ENCODE assay signal across 7 cellular contexts in genomic region chr19:24075530-24075929, GRCh38. TPM values are rescaled to one million over a fixed set of nuclear protein-coding genes. Genes with fewer than 3 reads are reported as not detected.
DNase-seq lines count a peak whose midpoint lies in the region; ATAC-seq and TF ChIP-seq lines count a peak whose summit lies in the region.
"Not testable (repeated sequence)": the region's sequence is repeated elsewhere in the genome, so short reads cannot be mapped to it uniquely, and the experiment has no call there.

No MANE protein-coding gene starts in this region.

- peaks cover 52% of the 10 kb centered on the region for H3K36me3 ChIP-seq in HUES64 (ENCODE audit: insufficient read depth, low read length)

- peak overlapping the region; percentile 47 for H3K4me3 Mint-ChIP-seq in WTC11
- peak overlapping the region; percentile 21 for H3K4me3 Mint-ChIP-seq in endothelial cell (ENCODE audit: unreplicated experiment)
- H3K4me3 Mint-ChIP-seq in natural killer cell treated with Interleukin-12 subunit alpha and Interleukin-12 subunit beta and Interleukin-15 and Interleukin-18, amount 100 ng/mL, for 72 hours; type B pancreatic cell: not testable (repeated sequence)

- POLR2A ChIA-PET in WTC11 (lab: Charles Lee): not testable (repeated sequence)

- CTCF ChIA-PET in WTC11 (lab: Charles Lee): not testable (repeated sequence)

- H3K4me1 Mint-ChIP-seq in WTC11: peaks cover 63% of the 10 kb centered on the region
- H3K4me1 Mint-ChIP-seq in endothelial cell (ENCODE audit: unreplicated experiment): not testable (repeated sequence)
- peaks cover 29 to 37% of the 10 kb centered on the region in 2 donors for H3K4me1 Mint-ChIP-seq in natural killer cell treated with Interleukin-12 subunit alpha and Interleukin-12 subunit beta and Interleukin-15 and Interleukin-18, amount 100 ng/mL, for 72 hours (ENCODE audit: low read depth in 2 of 2)
- peaks cover 13% of the 10 kb centered on the region for H3K4me1 Mint-ChIP-seq in type B pancreatic cell (ENCODE audit: unreplicated experiment)

- H3K9me3 ChIP-seq in HUES64 (ENCODE audit: insufficient read depth, low read depth, low read length): peaks cover 20% of the 10 kb centered on the region

- peaks cover 77% of the 10 kb centered on the region for H3K36me3 Mint-ChIP-seq in WTC11
- H3K36me3 Mint-ChIP-seq in endothelial cell (ENCODE audit: low read depth, unreplicated experiment): peaks cover 58% of the 10 kb centered on the region
- peaks cover 32% of the 10 kb centered on the region for H3K36me3 Mint-ChIP-seq in natural killer cell treated with Interleukin-12 subunit alpha and Interleukin-12 subunit beta and Interleukin-15 and Interleukin-18, amount 100 ng/mL, for 72 hours
- H3K36me3 Mint-ChIP-seq in type B pancreatic cell: peaks cover 63% of the 10 kb centered on the region

- peak overlapping the region; percentile 78; the same call in 1 of the 2 replicates for H3K27ac ChIP-seq in HUES64 (ENCODE audit: low read depth, low read length)

- WGBS in HUES64: 86% methylated on average over 4 of the region's 4 CpGs

- not testable (repeated sequence) for ATAC-seq in WTC11; natural killer cell treated with Interleukin-12 subunit alpha and Interleukin-12 subunit beta and Interleukin-15 and Interleukin-18, amount 100 ng/mL, for 72 hours

- peaks cover 52% of the 10 kb centered on the region for H3K9me3 Mint-ChIP-seq in WTC11
- H3K9me3 Mint-ChIP-seq in endothelial cell (ENCODE audit: unreplicated experiment): peaks cover 15% of the 10 kb centered on the region
- not testable (repeated sequence) for H3K9me3 Mint-ChIP-seq in natural killer cell treated with Interleukin-12 subunit alpha and Interleukin-12 subunit beta and Interleukin-15 and Interleukin-18, amount 100 ng/mL, for 72 hours
- H3K9me3 Mint-ChIP-seq in type B pancreatic cell: peaks cover 16% of the 10 kb centered on the region

- H3K4me1 ChIP-seq in HUES64 (ENCODE audit: insufficient read depth, low read length): peaks cover 43% of the 10 kb centered on the region

- H3K9ac ChIP-seq in HUES64 (ENCODE audit: low read depth, low read length): not testable (repeated sequence)

- DNase-seq in ELF-1 (ENCODE audit: low read depth, low spot score) (peak; percentile 42), WTC11 (ENCODE audit: low spot score) (peak; percentile 35), iPS DF 19.7 (ENCODE audit: low read depth, low spot score) (peak; percentile 45)
- not testable (repeated sequence) for DNase-seq in endothelial cell (ENCODE audit: low spot score); natural killer cell treated with Interleukin-12 subunit alpha and Interleukin-12 subunit beta and Interleukin-15 and Interleukin-18, amount 100 ng/mL, for 72 hours (ENCODE audit: low spot score); type B pancreatic cell (ENCODE audit: extremely low spot score, unreplicated experiment)

- not testable (repeated sequence) for H3K27me3 ChIP-seq in HUES64 (ENCODE audit: insufficient read depth, low read length)

- H3K27ac Mint-ChIP-seq in WTC11 (peak overlapping the region; percentile 89), type B pancreatic cell (peak overlapping the region; percentile 67)
- H3K27ac Mint-ChIP-seq in endothelial cell (ENCODE audit: unreplicated experiment): not testable (repeated sequence)
- H3K27ac Mint-ChIP-seq in natural killer cell treated with Interleukin-12 subunit alpha and Interleukin-12 subunit beta and Interleukin-15 and Interleukin-18, amount 100 ng/mL, for 72 hours: peak overlapping the region; percentile 70 to 89

- H3K27me3 Mint-ChIP-seq in WTC11 (ENCODE audit: low read depth); endothelial cell (ENCODE audit: unreplicated experiment); natural killer cell treated with Interleukin-12 subunit alpha and Interleukin-12 subunit beta and Interleukin-15 and Interleukin-18, amount 100 ng/mL, for 72 hours; type B pancreatic cell: not testable (repeated sequence)

- H3K4me3 ChIP-seq in HUES64 (ENCODE audit: low read length): not testable (repeated sequence)

- not testable (repeated sequence) for TF ChIP-seq CTCF in WTC11 (IDR thresholded peaks at IDR 0.05); endothelial cell (IDR thresholded peaks at IDR 0.05; ENCODE audit: unreplicated experiment); type B pancreatic cell (conservative IDR thresholded peaks at IDR 0.05)

TF ChIP-seq in WTC11, 78 proteins besides CTCF, POLR2A, EP300 and RAD21:
- TF ChIP-seq, protein P1, sequence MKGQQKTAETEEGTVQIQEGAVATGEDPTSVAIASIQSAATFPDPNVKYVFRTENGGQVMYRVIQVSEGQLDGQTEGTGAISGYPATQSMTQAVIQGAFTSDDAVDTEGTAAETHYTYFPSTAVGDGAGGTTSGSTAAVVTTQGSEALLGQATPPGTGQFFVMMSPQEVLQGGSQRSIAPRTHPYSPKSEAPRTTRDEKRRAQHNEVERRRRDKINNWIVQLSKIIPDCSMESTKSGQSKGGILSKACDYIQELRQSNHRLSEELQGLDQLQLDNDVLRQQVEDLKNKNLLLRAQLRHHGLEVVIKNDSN (CRISPR knock-in tag; IDR thresholded peaks at IDR 0.05): 0 out of 2 replicates have a peak, but pooled peaks have one; percentile 13
- TF ChIP-seq USF2 (CRISPR knock-in tag; IDR thresholded peaks at IDR 0.05) (0 out of 2 replicates have a peak, but pooled peaks have one; percentile 11), TEAD1 (CRISPR knock-in tag; IDR thresholded peaks at IDR 0.05) (0 out of 2 replicates have a peak, but pooled peaks have one; percentile 34), ETV6 (CRISPR knock-in tag; IDR thresholded peaks at IDR 0.05) (peak; percentile 65; the same call in 1 of the 2 replicates)
TF ChIP-seq in WTC11: peak in this region for 4; not testable (repeated sequence) for 74.

RNA-seq across cellular contexts. Expression of gene ZNF254, which starts 11.5 kb away (rescaled TPM):
- polyA plus RNA-seq in HUES64 (2013, experiment 1 of 2): 20.4 TPM
- polyA plus RNA-seq in HUES64 (2013, experiment 2 of 2): 22.8 TPM
- 28.0 to 34.5 TPM (median 28.9 TPM) in 3 replicates for total RNA-seq in WTC11 (2021)
- total RNA-seq in endothelial cell (ENCODE audit: unreplicated experiment): 32.3 TPM
- total RNA-seq in natural killer cell treated with Interleukin-12 subunit alpha and Interleukin-12 subunit beta and Interleukin-15 and Interleukin-18, amount 100 ng/mL, for 72 hours: 10 to 100 TPM; 10.5 to 13.4 TPM
- total RNA-seq in type B pancreatic cell (ENCODE audit: low replicate concordance): 21.1 and 29.9 TPM in 2 replicates
